1 cellular context compared by ENCODE assay signal in genomic region chr1:1894354-1895049, GRCh38.
TF ChIP-seq lines count a peak whose summit lies in the region.

No MANE protein-coding gene starts in this region.

TF ChIP-seq in HepG2, 621 proteins besides CTCF, POLR2A, EP300 and RAD21 (continued from another document):
- TF ChIP-seq ARID4A (CRISPR knock-in tag; IDR thresholded peaks at IDR 0.05; ENCODE audit: borderline replicate concordance) (peak; percentile 42; the same call in 1 of the 2 replicates), NR2C2 (CRISPR knock-in tag; IDR thresholded peaks at IDR 0.05; ENCODE audit: borderline replicate concordance) (peak; percentile 32; the same call in 1 of the 2 replicates), AFF4 (CRISPR knock-in tag; IDR thresholded peaks at IDR 0.05) (no peak), PRDM15 (CRISPR knock-in tag; IDR thresholded peaks at IDR 0.05) (peak; percentile 52; the same call in 1 of the 2 replicates), ZNF468 (CRISPR knock-in tag; IDR thresholded peaks at IDR 0.05) (no peak), ZBTB14 (CRISPR knock-in tag; IDR thresholded peaks at IDR 0.05) (0 out of 2 replicates have a peak, but pooled peaks have one; percentile 29), SAFB2 (CRISPR knock-in tag; IDR thresholded peaks at IDR 0.05; ENCODE audit: borderline replicate concordance, low read depth) (0 out of 2 replicates have a peak, but pooled peaks have one; percentile 25), REXO4 (CRISPR knock-in tag; IDR thresholded peaks at IDR 0.05; ENCODE audit: borderline replicate concordance) (no peak), POLR2AphosphoS5 (IDR thresholded peaks at IDR 0.05; ENCODE audit: low read depth, low read length) (no peak), HNF4A (CRISPR knock-in tag; IDR thresholded peaks at IDR 0.05) (peak; percentile 47), RBM22 (optimal IDR thresholded peaks at IDR 0.05; ENCODE audit: low read length) (no peak), HNRNPL (IDR thresholded peaks at IDR 0.05; ENCODE audit: low read depth, low read length) (0 out of 2 replicates have a peak, but pooled peaks have one; percentile 49), SAP130 (CRISPR knock-in tag; IDR thresholded peaks at IDR 0.05; ENCODE audit: low read depth) (peak; percentile 9; the same call in 1 of the 2 replicates), SALL1 (CRISPR knock-in tag; IDR thresholded peaks at IDR 0.05) (peak; percentile 2; the same call in 1 of the 2 replicates), SIX1 (CRISPR knock-in tag; IDR thresholded peaks at IDR 0.05; ENCODE audit: borderline replicate concordance) (no peak), ATF7-NPFF (CRISPR knock-in tag; IDR thresholded peaks at IDR 0.05; ENCODE audit: low read depth) (peak; percentile 24; the same call in 1 of the 2 replicates), PPARG (CRISPR knock-in tag; conservative IDR thresholded peaks at IDR 0.05) (peak; percentile 89), BRF2 (CRISPR knock-in tag; IDR thresholded peaks at IDR 0.05) (peak; percentile 22; the same call in 1 of the 2 replicates), ZNF253 (CRISPR knock-in tag; IDR thresholded peaks at IDR 0.05; ENCODE audit: borderline replicate concordance) (no peak)
